8 cellular contexts compared by ENCODE assay signal in the genomic region with DNA sequence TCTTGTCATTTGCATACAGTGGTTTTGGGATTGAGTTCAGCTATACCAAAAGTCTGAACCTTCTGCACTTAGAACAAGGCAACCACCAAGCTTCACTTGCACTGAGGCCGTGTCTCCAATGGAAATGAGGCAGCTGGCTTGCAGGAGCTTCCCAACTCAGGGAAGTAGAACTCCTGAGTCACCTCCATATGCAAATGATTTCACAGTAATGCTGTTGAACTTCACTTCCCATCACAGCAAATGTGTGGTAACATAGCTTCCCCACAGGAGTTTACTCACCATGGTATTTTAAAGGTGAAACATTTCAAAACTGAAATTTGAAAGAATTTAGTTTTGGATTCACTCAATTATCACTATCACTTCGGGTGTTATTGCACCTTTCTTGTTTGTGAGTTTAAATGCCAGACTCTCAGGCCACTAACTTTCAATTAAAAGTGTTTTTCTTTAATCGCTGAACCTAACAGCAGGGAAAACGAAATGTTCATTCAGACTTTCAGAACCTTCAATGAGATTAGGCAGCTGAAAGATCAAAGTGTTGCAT. TPM values are rescaled to one million over a fixed set of nuclear protein-coding genes. Genes with fewer than 3 reads are reported as not detected.
DNase-seq lines count a peak whose midpoint lies in the region; ATAC-seq and TF ChIP-seq lines count a peak whose summit lies in the region.

No MANE protein-coding gene starts in this region.

- H3K27ac ChIP-seq in neuronal stem cell (replicated peaks; ENCODE audit: low read length) = no peak overlapping the region
- no peak overlapping the region for H3K27ac ChIP-seq in vagina

- H3K18ac ChIP-seq in neuronal stem cell (ENCODE audit: low read length) = no peak overlapping the region

- no peak overlapping the region for H3K9ac ChIP-seq in neuronal stem cell (ENCODE audit: low read depth, low read length, poor library complexity)

- no peaks in the 10 kb centered on the region for H3K4me1 ChIP-seq in neuronal stem cell (ENCODE audit: control insufficient read depth in 2 of 2, insufficient read depth in 1 of 2, low read depth in 1 of 2, low read length in 2 of 2)
- H3K4me1 ChIP-seq in vagina = no peaks in the 10 kb centered on the region

- TF ChIP-seq POLR2A in vagina (IDR thresholded peaks at IDR 0.05) = no peak

- DNase-seq in LHCN-M2 (ENCODE audit: low read depth) = peak; percentile 44
- peak; percentile 94 for DNase-seq in epithelial cell of esophagus (ENCODE audit: low read depth)
- no peak for DNase-seq in neuronal stem cell (ENCODE audit: low spot score)
- no peak for DNase-seq in NCI-H1092 treated with DMSO at 0.1 percent for 48 hours (lab: John Stamatoyannopoulos, UW)
- no peak for DNase-seq in HPDE6-E6E7 (ENCODE audit: extremely low spot score)
- DNase-seq in vagina (ENCODE audit: extremely low spot score in 2 of 2) = no peak

- no peak overlapping the region for H3K23ac ChIP-seq in neuronal stem cell (ENCODE audit: low read depth, low read length, poor library complexity)

- H2AK5ac ChIP-seq in neuronal stem cell (ENCODE audit: low read depth, low read length) = no peak overlapping the region

- no peak overlapping the region for H3K4ac ChIP-seq in neuronal stem cell (ENCODE audit: low read length)

- intact Hi-C loops in vagina (cut with DNase I) = no loop called here

- H2BK5ac ChIP-seq in neuronal stem cell (ENCODE audit: low read length) = no peak overlapping the region

- no peak overlapping the region for H2BK12ac ChIP-seq in neuronal stem cell (ENCODE audit: low read length)

- H3K27me3 ChIP-seq in neuronal stem cell (ENCODE audit: control insufficient read depth in 3 of 3, insufficient read depth in 3 of 3, low read depth in 1 of 3, low read length in 3 of 3) (no peaks in the 10 kb centered on the region), vagina (no peaks in the 10 kb centered on the region)

- H4K91ac ChIP-seq in neuronal stem cell (ENCODE audit: low read depth, low read length, poor library complexity) = no peak overlapping the region

- H3K79me1 ChIP-seq in neuronal stem cell (ENCODE audit: low read depth, low read length) = no peaks in the 10 kb centered on the region

- no peak overlapping the region for H3K4me2 ChIP-seq in neuronal stem cell (ENCODE audit: insufficient read depth, low read length, poor library complexity, severe bottlenecking)

- H2BK120ac ChIP-seq in neuronal stem cell (ENCODE audit: low read depth, low read length) = no peak overlapping the region

- TF ChIP-seq CTCF in epithelial cell of esophagus (IDR thresholded peaks at IDR 0.05; ENCODE audit: insufficient read depth, low read depth, low read length, missing control alignments) (no peak), vagina (IDR thresholded peaks at IDR 0.05) (no peak)

- no CpG with 5 or more reads among the region's 4 CpGs for WGBS in neuronal stem cell (ENCODE audit: extremely low coverage in 2 of 2, insufficient read length in 2 of 2, insufficient replicate concordance in 1 of 2), 2 donors

- no peak overlapping the region for H2BK15ac ChIP-seq in neuronal stem cell (ENCODE audit: low read length)

- no peaks in the 10 kb centered on the region for H3K36me3 ChIP-seq in neuronal stem cell (replicated peaks in 1 of 2; ENCODE audit: control insufficient read depth in 2 of 2, insufficient read depth in 2 of 2, low read length in 2 of 2)
- H3K36me3 ChIP-seq in vagina = peaks cover 4 to 6% of the 10 kb centered on the region in 2 donors

- no peak overlapping the region for H4K8ac ChIP-seq in neuronal stem cell (ENCODE audit: low read depth, low read length)

- H3K4me3 ChIP-seq in epithelial cell of esophagus (ENCODE audit: low read length) (no peak overlapping the region), neuronal stem cell (ENCODE audit: low read length in 2 of 2) (no peak overlapping the region), vagina (no peak overlapping the region)

- ATAC-seq in GM18498 (IDR thresholded peaks at IDR 0.05; ENCODE audit: unreplicated experiment) = peak; percentile 60
- peak; percentile 80 for ATAC-seq in GM21529 (IDR thresholded peaks at IDR 0.05; ENCODE audit: unreplicated experiment)

- H2AFZ ChIP-seq in neuronal stem cell (ENCODE audit: low read length) = no peak overlapping the region

- no peak overlapping the region for H3K14ac ChIP-seq in neuronal stem cell (ENCODE audit: low read length)

- H3K9me3 ChIP-seq in neuronal stem cell (replicated peaks in 1 of 2; ENCODE audit: control insufficient read depth in 2 of 2, insufficient read depth in 1 of 2, low read depth in 1 of 2, low read length in 2 of 2) (no peaks in the 10 kb centered on the region), vagina (no peaks in the 10 kb centered on the region)

RNA-seq across cellular contexts. Expression of gene CD274, which starts 9.0 kb away (rescaled TPM):
- total RNA-seq in LHCN-M2 (2014; rRNA removed) = 5.5 and 7.9 TPM in 2 replicates
- polyA plus RNA-seq in LHCN-M2 (2012) = 2.9 TPM
- polyA plus RNA-seq in neuronal stem cell (2013, experiment 1 of 2) = 0.06 TPM
- polyA plus RNA-seq in neuronal stem cell (2013, experiment 2 of 2) = 0.06 TPM
- 2.2 TPM for total RNA-seq in vagina

RNA-seq across cellular contexts. Expression of gene PLGRKT, which starts 21.6 kb away (rescaled TPM):
- total RNA-seq in LHCN-M2 (2014; rRNA removed) (32.4 and 36.0 TPM in 2 replicates), vagina (10.1 TPM)
- 25.3 TPM for polyA plus RNA-seq in LHCN-M2 (2012)
- 38.1 TPM for polyA plus RNA-seq in neuronal stem cell (2013, experiment 1 of 2)
- polyA plus RNA-seq in neuronal stem cell (2013, experiment 2 of 2) = 39.9 TPM

RNA-seq across cellular contexts. Expression of gene PDCD1LG2, which starts 51.0 kb away (rescaled TPM):
- total RNA-seq in LHCN-M2 (2014; rRNA removed) (18.3 and 20.6 TPM in 2 replicates), vagina (1.2 TPM)
- 9.7 TPM for polyA plus RNA-seq in LHCN-M2 (2012)
- polyA plus RNA-seq in neuronal stem cell (2013, experiment 1 of 2) = not detected
- polyA plus RNA-seq in neuronal stem cell (2013, experiment 2 of 2) = not detected

Comparison
In these comparisons a context has a peak if more than half of its experiments do, and no peak if none do; other contexts are left out.
1. DNase-seq: peak in LHCN-M2 (single experiment) and epithelial cell of esophagus (single experiment); none in neuronal stem cell (single experiment), NCI-H1092 treated with DMSO at 0.1 percent for 48 hours (single experiment), HPDE6-E6E7 (single experiment) and vagina (0 of 2).